ENCODE assay signal across 22 cellular contexts in the genomic region with DNA sequence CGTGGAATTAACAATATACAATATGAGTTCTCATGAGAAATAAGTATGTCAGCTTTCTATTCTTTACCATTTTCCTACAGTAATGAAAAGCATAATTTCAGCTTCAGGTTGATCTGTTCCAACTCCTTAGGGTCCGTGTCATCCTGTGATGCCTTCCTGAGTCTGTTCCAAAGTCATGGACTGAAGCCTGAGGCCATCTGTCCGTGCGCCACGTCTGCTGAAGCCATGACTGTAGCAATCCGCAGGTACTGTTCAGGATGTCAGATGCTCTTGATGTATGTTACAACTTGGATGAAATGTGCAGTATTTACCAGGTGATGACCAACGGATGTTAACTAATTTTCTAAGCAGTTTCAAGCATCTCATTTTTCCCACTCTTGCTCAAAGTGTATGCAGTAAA.
A peak's percentile ranks its signal among the peaks of the same experiment; 100 is the strongest.
DNase-seq lines count a peak whose midpoint lies in the region; ATAC-seq and TF ChIP-seq lines count a peak whose summit lies in the region.
"Had no signal": no experiment of that assay in that cellular context is flagged by ENCODE, and none has a peak within 500 bp of the region (broad histone marks: within the 10 kb centered on the region; RNA-seq: fewer than 3 reads in every experiment).

No MANE protein-coding gene starts in this region.

- no peak for TF ChIP-seq CTCF in brain (conservative IDR thresholded peaks at IDR 0.05)
- no peak for TF ChIP-seq CTCF in endothelial cell (IDR thresholded peaks at IDR 0.05; ENCODE audit: unreplicated experiment)

- in situ Hi-C loops in G401 (cut with HindIII; ENCODE audit: low sequenced_read_pairs) = no loop called here

- DNase-seq in G401 (ENCODE audit: low spot score) (peak; percentile 85), cerebellar cortex (ENCODE audit: low spot score) (peak; percentile 80), memory B cell (ENCODE audit: low spot score in 2 of 2) (no peak), DMS53 treated with DMSO at 0.1 percent for 48 hours (lab: John Stamatoyannopoulos, UW; ENCODE audit: unreplicated experiment) (no peak), endothelial cell (ENCODE audit: low spot score) (no peak)
- DNase-seq: 8988T; ACHN; BE2C; CD4-positive, alpha-beta memory T cell; CD4-positive, CD25-positive, alpha-beta regulatory T cell; CD8-positive, alpha-beta memory T cell; COR-L47; DMS 273 treated with DMSO at 0.1 percent for 48 hours; DMS153; DMS53; DMS79 treated with DMSO at 0.1 percent for 48 hours; GDM1 had no signal

- H3K27ac Mint-ChIP-seq in brain (peak overlapping the region in 3 of 5 experiments; percentile 32 to 49 (median 43)), memory B cell (peak overlapping the region; percentile 23), endothelial cell (ENCODE audit: unreplicated experiment) (no peak overlapping the region)
- H3K27ac Mint-ChIP-seq: CD14-positive monocyte; CD8-positive, alpha-beta memory T cell had no signal

- ATAC-seq in memory B cell (ENCODE audit: low read depth) = no peak
- ATAC-seq in GM21619 (IDR thresholded peaks at IDR 0.05; ENCODE audit: unreplicated experiment) = no peak
- no peak for ATAC-seq in HG03095 (IDR thresholded peaks at IDR 0.05; ENCODE audit: unreplicated experiment)
- ATAC-seq: GM12878 had no signal

- no peaks in the 10 kb centered on the region for H3K4me1 Mint-ChIP-seq in brain
- no peaks in the 10 kb centered on the region for H3K4me1 Mint-ChIP-seq in memory B cell
- H3K4me1 Mint-ChIP-seq in endothelial cell (ENCODE audit: unreplicated experiment) = no peaks in the 10 kb centered on the region
- H3K4me1 Mint-ChIP-seq: CD4-positive, alpha-beta memory T cell; CD4-positive, CD25-positive, alpha-beta regulatory T cell; CD8-positive, alpha-beta memory T cell had no signal

- no peaks in the 10 kb centered on the region for H3K27me3 Mint-ChIP-seq in brain
- H3K27me3 Mint-ChIP-seq in memory B cell = no peaks in the 10 kb centered on the region
- H3K27me3 Mint-ChIP-seq in endothelial cell (ENCODE audit: unreplicated experiment) = no peaks in the 10 kb centered on the region
- H3K27me3 Mint-ChIP-seq: CD4-positive, alpha-beta memory T cell; CD4-positive, CD25-positive, alpha-beta regulatory T cell; CD8-positive, alpha-beta memory T cell had no signal

- no peaks in the 10 kb centered on the region for H3K9me3 Mint-ChIP-seq in brain
- no peaks in the 10 kb centered on the region for H3K9me3 Mint-ChIP-seq in memory B cell
- no peaks in the 10 kb centered on the region for H3K9me3 Mint-ChIP-seq in endothelial cell (ENCODE audit: unreplicated experiment)
- H3K9me3 Mint-ChIP-seq: CD4-positive, alpha-beta memory T cell; CD4-positive, CD25-positive, alpha-beta regulatory T cell; CD8-positive, alpha-beta memory T cell had no signal

- peaks cover 80% of the 10 kb centered on the region for H3K36me3 Mint-ChIP-seq in brain
- H3K36me3 Mint-ChIP-seq in memory B cell = peaks cover 37% of the 10 kb centered on the region
- peaks cover 42% of the 10 kb centered on the region for H3K36me3 Mint-ChIP-seq in endothelial cell (ENCODE audit: low read depth, unreplicated experiment)

- H3K4me3 Mint-ChIP-seq in brain (no peak overlapping the region), memory B cell (no peak overlapping the region), endothelial cell (ENCODE audit: unreplicated experiment) (no peak overlapping the region)
- H3K4me3 Mint-ChIP-seq: CD14-positive monocyte; CD4-positive, alpha-beta memory T cell; CD4-positive, CD25-positive, alpha-beta regulatory T cell; CD8-positive, alpha-beta memory T cell had no signal

Comparison
In these comparisons a context has a peak if more than half of its experiments do, and no peak if none do; other contexts are left out.
1. DNase-seq: peak in G401 (single experiment) and cerebellar cortex (single experiment); none in memory B cell (0 of 2), DMS53 treated with DMSO at 0.1 percent for 48 hours (single experiment) and endothelial cell (single experiment).